40 cellular contexts compared by ENCODE assay signal in genomic region chr6:109356237-109356636, GRCh38.
"Had no signal": no experiment of that assay in that cellular context is flagged by ENCODE, and none has a peak within 500 bp of the region (broad histone marks: within the 10 kb centered on the region; RNA-seq: fewer than 3 reads in every experiment).

No MANE protein-coding gene starts in this region.

- H3K4me3 Mint-ChIP-seq: activated naive CD4-positive, alpha-beta T cell treated with anti-CD3 and anti-CD28 coated beads for 36 hours; activated naive CD4-positive, alpha-beta T cell treated with anti-CD3 and anti-CD28 coated beads, Interleukin-2, amount 10 ng/mL, durations not matched to agents 7 days and 5 days; activated naive CD4-positive, alpha-beta T cell treated with anti-CD3 and anti-CD28 coated beads, Interleukin-2, amount 50 U/mL, for 24 hours; activated naive CD8-positive, alpha-beta T cell; activated naive CD8-positive, alpha-beta T cell treated with anti-CD3 and anti-CD28 coated beads for 36 hours; activated naive CD8-positive, alpha-beta T cell treated with anti-CD3 and anti-CD28 coated beads, Interleukin-2, amount 10 ng/mL, durations not matched to agents 7 days and 5 days; activated naive CD8-positive, alpha-beta T cell treated with anti-CD3 and anti-CD28 coated beads, Interleukin-2, amount 50 U/mL, for 24 hours; activated T-cell treated with anti-CD3 and anti-CD28 coated beads, Interleukin-2, amount 50 U/mL, for 24 hours; activated T-cell treated with anti-CD3 and anti-CD28 coated beads, Interleukin-2, amount 50 U/mL, for 4 hours; activated T-cell treated with anti-CD3 and anti-CD28 coated beads, Interleukin-2, amount 50 U/mL, for 72 hours; activated T-helper 1 cell treated with anti-CD3 and anti-CD28 coated beads, Interleukin-12 subunit alpha, Interleukin-12 subunit beta, Interleukin-2, Interleukin-4 antibody, amounts not matched to agents 30 ng/mL and 10 ng/mL and 1 ng/mL, durations not matched to agents 14 hours and 24 hours and 36 hours; activated T-helper 17 cell treated with anti-CD3 and anti-CD28 coated beads, Interleukin-2, amount 50 U/mL, for 72 hours; brain; central memory CD8-positive, alpha-beta T cell had no signal

- DNase-seq: activated effector memory CD4-positive, alpha-beta T cell treated with anti-CD3 and anti-CD28 coated beads, Interleukin-2, amount 50 U/mL, for 16 hours; activated effector memory CD4-positive, alpha-beta T cell treated with Interleukin-2 at 50 U/mL for 16 hours; activated gamma-delta T cell; activated gamma-delta T cell treated with Interleukin-2 at 50 U/mL for 16 hours; activated naive CD4-positive, alpha-beta T cell; activated naive CD4-positive, alpha-beta T cell treated with anti-CD3 and anti-CD28 coated beads for 36 hours; activated naive CD4-positive, alpha-beta T cell treated with anti-CD3 and anti-CD28 coated beads, Interleukin-2, amount 10 ng/mL, durations not matched to agents 7 days and 5 days; activated naive CD4-positive, alpha-beta T cell treated with anti-CD3 and anti-CD28 coated beads, Interleukin-2, amount 50 U/mL, for 16 hours; activated naive CD4-positive, alpha-beta T cell treated with Interleukin-2 at 50 U/mL for 16 hours; activated naive CD8-positive, alpha-beta T cell treated with anti-CD3 and anti-CD28 coated beads for 36 hours; activated naive CD8-positive, alpha-beta T cell treated with anti-CD3 and anti-CD28 coated beads, Interleukin-2, amount 10 ng/mL, durations not matched to agents 7 days and 5 days; activated naive CD8-positive, alpha-beta T cell treated with anti-CD3 and anti-CD28 coated beads, Interleukin-2, amount 50 U/mL, for 24 hours; activated T-cell treated with anti-CD3 and anti-CD28 coated beads, Interleukin-2, amount 50 U/mL, for 1 hour; activated T-cell treated with anti-CD3 and anti-CD28 coated beads, Interleukin-2, amount 50 U/mL, for 24 hours; activated T-cell treated with anti-CD3 and anti-CD28 coated beads, Interleukin-2, amount 50 U/mL, for 4 hours; activated T-cell treated with anti-CD3 and anti-CD28 coated beads, Interleukin-2, amount 50 U/mL, for 48 hours; activated T-cell treated with anti-CD3 and anti-CD28 coated beads, Interleukin-2, amount 50 U/mL, for 72 hours; adrenal gland; amniotic stem cell; amygdala; anterior cingulate cortex; aorta; body of pancreas; brain microvascular endothelial cell; caudate nucleus; central memory CD4-positive, alpha-beta T cell; cerebellar nuclear complex had no signal

- H3K27me3 Mint-ChIP-seq: activated naive CD4-positive, alpha-beta T cell treated with anti-CD3 and anti-CD28 coated beads, Interleukin-2, amount 10 ng/mL, durations not matched to agents 7 days and 5 days; activated naive CD4-positive, alpha-beta T cell treated with anti-CD3 and anti-CD28 coated beads, Interleukin-2, amount 50 U/mL, for 24 hours; activated naive CD8-positive, alpha-beta T cell; activated naive CD8-positive, alpha-beta T cell treated with anti-CD3 and anti-CD28 coated beads for 36 hours; activated naive CD8-positive, alpha-beta T cell treated with anti-CD3 and anti-CD28 coated beads, Interleukin-2, amount 10 ng/mL, durations not matched to agents 7 days and 5 days; activated naive CD8-positive, alpha-beta T cell treated with anti-CD3 and anti-CD28 coated beads, Interleukin-2, amount 50 U/mL, for 24 hours; activated T-cell treated with anti-CD3 and anti-CD28 coated beads, Interleukin-2, amount 50 U/mL, for 24 hours; activated T-helper 17 cell treated with anti-CD3 and anti-CD28 coated beads, Interleukin-2, amount 50 U/mL, for 72 hours; brain; central memory CD8-positive, alpha-beta T cell had no signal

- H3K27me3 ChIP-seq: adrenal gland, ascending aorta, body of pancreas, brain microvascular endothelial cell, breast epithelium, cardiac muscle cell had no signal

- H3K4me1 Mint-ChIP-seq: brain had no signal

- ATAC-seq: activated naive CD4-positive, alpha-beta T cell treated with anti-CD3 and anti-CD28 coated beads, Interleukin-2, amount 50 U/mL, for 72 hours; activated naive CD8-positive, alpha-beta T cell treated with anti-CD3 and anti-CD28 coated beads, Interleukin-2, amount 50 U/mL, for 24 hours; activated T-cell treated with anti-CD3 and anti-CD28 coated beads, Interleukin-2, amount 50 U/mL, for 4 hours; activated T-cell treated with anti-CD3 and anti-CD28 coated beads, Interleukin-2, amount 50 U/mL, for 72 hours; activated T-helper 17 cell treated with anti-CD3 and anti-CD28 coated beads, Interleukin-2, amount 50 U/mL, for 72 hours; body of pancreas had no signal

- H3K4me3 ChIP-seq: adrenal gland, ascending aorta, body of pancreas, breast epithelium, cardiac muscle cell had no signal

- H3K27ac Mint-ChIP-seq: activated naive CD4-positive, alpha-beta T cell treated with anti-CD3 and anti-CD28 coated beads for 36 hours; activated naive CD4-positive, alpha-beta T cell treated with anti-CD3 and anti-CD28 coated beads, Interleukin-2, amount 10 ng/mL, durations not matched to agents 7 days and 5 days; activated naive CD4-positive, alpha-beta T cell treated with anti-CD3 and anti-CD28 coated beads, Interleukin-2, amount 50 U/mL, for 24 hours; activated naive CD4-positive, alpha-beta T cell treated with anti-CD3 and anti-CD28 coated beads, Interleukin-2, amount 50 U/mL, for 72 hours; activated naive CD8-positive, alpha-beta T cell; activated naive CD8-positive, alpha-beta T cell treated with anti-CD3 and anti-CD28 coated beads for 36 hours; activated naive CD8-positive, alpha-beta T cell treated with anti-CD3 and anti-CD28 coated beads, Interleukin-2, amount 10 ng/mL, durations not matched to agents 7 days and 5 days; activated naive CD8-positive, alpha-beta T cell treated with anti-CD3 and anti-CD28 coated beads, Interleukin-2, amount 50 U/mL, for 24 hours; activated T-cell treated with anti-CD3 and anti-CD28 coated beads, Interleukin-2, amount 50 U/mL, for 24 hours; activated T-cell treated with anti-CD3 and anti-CD28 coated beads, Interleukin-2, amount 50 U/mL, for 72 hours; activated T-helper 1 cell treated with anti-CD3 and anti-CD28 coated beads, Interleukin-12 subunit alpha, Interleukin-12 subunit beta, Interleukin-2, Interleukin-4 antibody, amounts not matched to agents 30 ng/mL and 10 ng/mL and 1 ng/mL, durations not matched to agents 14 hours and 24 hours and 36 hours; activated T-helper 17 cell treated with anti-CD3 and anti-CD28 coated beads, Interleukin-2, amount 50 U/mL, for 72 hours; activated T-helper 2 cell treated with anti-CD3 and anti-CD28 coated beads, Interferon-gamma antibody, Interleukin-2, Interleukin-4, amounts not matched to agents 10 μg/mL and 5 μg/mL and 100 μg/mL, durations not matched to agents 14 hours and 24 hours and 36 hours; brain had no signal

- H3K27ac ChIP-seq: adrenal gland, ascending aorta, body of pancreas, brain microvascular endothelial cell, breast epithelium, cardiac muscle cell had no signal

- H3K9me3 ChIP-seq: adrenal gland, body of pancreas had no signal

- H3K4me1 ChIP-seq: adrenal gland, ascending aorta, body of pancreas, breast epithelium had no signal

- FAIRE-seq: astrocyte, bronchial epithelial cell had no signal

- H3K36me3 ChIP-seq: adrenal gland, breast epithelium had no signal

- H3K9me3 Mint-ChIP-seq: activated naive CD4-positive, alpha-beta T cell treated with anti-CD3 and anti-CD28 coated beads for 36 hours; activated naive CD4-positive, alpha-beta T cell treated with anti-CD3 and anti-CD28 coated beads, Interleukin-2, amount 50 U/mL, for 24 hours; activated naive CD8-positive, alpha-beta T cell treated with anti-CD3 and anti-CD28 coated beads for 36 hours; activated naive CD8-positive, alpha-beta T cell treated with anti-CD3 and anti-CD28 coated beads, Interleukin-2, amount 50 U/mL, for 24 hours; activated T-cell treated with anti-CD3 and anti-CD28 coated beads, Interleukin-2, amount 50 U/mL, for 24 hours; activated T-helper 17 cell treated with anti-CD3 and anti-CD28 coated beads, Interleukin-2, amount 50 U/mL, for 72 hours; central memory CD8-positive, alpha-beta T cell had no signal
